ENCODE assay signal across 1 cellular context in genomic region chr16:46862555-46863447, GRCh38.
TF ChIP-seq lines count a peak whose summit lies in the region.

No MANE protein-coding gene starts in this region.

TF ChIP-seq in HepG2, 621 proteins besides CTCF, POLR2A, EP300 and RAD21 (continued from another document):
- no peak for TF ChIP-seq ZSCAN25 (CRISPR knock-in tag; IDR thresholded peaks at IDR 0.05)
- no peak for TF ChIP-seq ASH2L (IDR thresholded peaks at IDR 0.05; ENCODE audit: insufficient read length, low read depth, low read length)
- TF ChIP-seq SAFB2 (CRISPR knock-in tag; IDR thresholded peaks at IDR 0.05; ENCODE audit: borderline replicate concordance, low read depth) = no peak
- peak; percentile 64; the same call in 1 of the 2 replicates for TF ChIP-seq ZBTB38 (CRISPR knock-in tag; IDR thresholded peaks at IDR 0.05)
- TF ChIP-seq ELF4 (CRISPR knock-in tag; IDR thresholded peaks at IDR 0.05; ENCODE audit: borderline replicate concordance) = 0 out of 2 replicates have a peak, but pooled peaks have one; percentile 24
- peak; percentile 72 for TF ChIP-seq SIX1 (CRISPR knock-in tag; IDR thresholded peaks at IDR 0.05; ENCODE audit: borderline replicate concordance)
- 0 out of 2 replicates have a peak, but pooled peaks have one; percentile 42 for TF ChIP-seq ZNF501 (CRISPR knock-in tag; IDR thresholded peaks at IDR 0.05)
- no peak for TF ChIP-seq ZNF10 (CRISPR knock-in tag; IDR thresholded peaks at IDR 0.05; ENCODE audit: borderline replicate concordance, low read depth)
- no peak for TF ChIP-seq SNRNP70 (IDR thresholded peaks at IDR 0.05; ENCODE audit: low read depth, low read length)
- TF ChIP-seq, protein P1, sequence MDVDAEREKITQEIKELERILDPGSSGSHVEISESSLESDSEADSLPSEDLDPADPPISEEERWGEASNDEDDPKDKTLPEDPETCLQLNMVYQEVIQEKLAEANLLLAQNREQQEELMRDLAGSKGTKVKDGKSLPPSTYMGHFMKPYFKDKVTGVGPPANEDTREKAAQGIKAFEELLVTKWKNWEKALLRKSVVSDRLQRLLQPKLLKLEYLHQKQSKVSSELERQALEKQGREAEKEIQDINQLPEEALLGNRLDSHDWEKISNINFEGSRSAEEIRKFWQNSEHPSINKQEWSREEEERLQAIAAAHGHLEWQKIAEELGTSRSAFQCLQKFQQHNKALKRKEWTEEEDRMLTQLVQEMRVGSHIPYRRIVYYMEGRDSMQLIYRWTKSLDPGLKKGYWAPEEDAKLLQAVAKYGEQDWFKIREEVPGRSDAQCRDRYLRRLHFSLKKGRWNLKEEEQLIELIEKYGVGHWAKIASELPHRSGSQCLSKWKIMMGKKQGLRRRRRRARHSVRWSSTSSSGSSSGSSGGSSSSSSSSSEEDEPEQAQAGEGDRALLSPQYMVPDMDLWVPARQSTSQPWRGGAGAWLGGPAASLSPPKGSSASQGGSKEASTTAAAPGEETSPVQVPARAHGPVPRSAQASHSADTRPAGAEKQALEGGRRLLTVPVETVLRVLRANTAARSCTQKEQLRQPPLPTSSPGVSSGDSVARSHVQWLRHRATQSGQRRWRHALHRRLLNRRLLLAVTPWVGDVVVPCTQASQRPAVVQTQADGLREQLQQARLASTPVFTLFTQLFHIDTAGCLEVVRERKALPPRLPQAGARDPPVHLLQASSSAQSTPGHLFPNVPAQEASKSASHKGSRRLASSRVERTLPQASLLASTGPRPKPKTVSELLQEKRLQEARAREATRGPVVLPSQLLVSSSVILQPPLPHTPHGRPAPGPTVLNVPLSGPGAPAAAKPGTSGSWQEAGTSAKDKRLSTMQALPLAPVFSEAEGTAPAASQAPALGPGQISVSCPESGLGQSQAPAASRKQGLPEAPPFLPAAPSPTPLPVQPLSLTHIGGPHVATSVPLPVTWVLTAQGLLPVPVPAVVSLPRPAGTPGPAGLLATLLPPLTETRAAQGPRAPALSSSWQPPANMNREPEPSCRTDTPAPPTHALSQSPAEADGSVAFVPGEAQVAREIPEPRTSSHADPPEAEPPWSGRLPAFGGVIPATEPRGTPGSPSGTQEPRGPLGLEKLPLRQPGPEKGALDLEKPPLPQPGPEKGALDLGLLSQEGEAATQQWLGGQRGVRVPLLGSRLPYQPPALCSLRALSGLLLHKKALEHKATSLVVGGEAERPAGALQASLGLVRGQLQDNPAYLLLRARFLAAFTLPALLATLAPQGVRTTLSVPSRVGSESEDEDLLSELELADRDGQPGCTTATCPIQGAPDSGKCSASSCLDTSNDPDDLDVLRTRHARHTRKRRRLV (CRISPR knock-in tag; IDR thresholded peaks at IDR 0.05) = no peak
- 0 out of 2 replicates have a peak, but pooled peaks have one; percentile 25 for TF ChIP-seq ZMYM4 (CRISPR knock-in tag; IDR thresholded peaks at IDR 0.05)
- no peak for TF ChIP-seq ZNF205 (CRISPR knock-in tag; IDR thresholded peaks at IDR 0.05)
- TF ChIP-seq ZNF20 (CRISPR knock-in tag; IDR thresholded peaks at IDR 0.05) = no peak
- no peak for TF ChIP-seq ATF5 (CRISPR knock-in tag; IDR thresholded peaks at IDR 0.05; ENCODE audit: low read depth)
- no peak for TF ChIP-seq ZNF264 (CRISPR knock-in tag; IDR thresholded peaks at IDR 0.05)
- no peak for TF ChIP-seq ZNF567 (CRISPR knock-in tag; IDR thresholded peaks at IDR 0.05; ENCODE audit: borderline replicate concordance)
- TF ChIP-seq MIXL1 (CRISPR knock-in tag; IDR thresholded peaks at IDR 0.05) = no peak
- no peak for TF ChIP-seq DNMT1 (CRISPR knock-in tag; IDR thresholded peaks at IDR 0.05)
- TF ChIP-seq RFX3 (CRISPR knock-in tag; IDR thresholded peaks at IDR 0.05) = no peak
- TF ChIP-seq, protein P2, sequence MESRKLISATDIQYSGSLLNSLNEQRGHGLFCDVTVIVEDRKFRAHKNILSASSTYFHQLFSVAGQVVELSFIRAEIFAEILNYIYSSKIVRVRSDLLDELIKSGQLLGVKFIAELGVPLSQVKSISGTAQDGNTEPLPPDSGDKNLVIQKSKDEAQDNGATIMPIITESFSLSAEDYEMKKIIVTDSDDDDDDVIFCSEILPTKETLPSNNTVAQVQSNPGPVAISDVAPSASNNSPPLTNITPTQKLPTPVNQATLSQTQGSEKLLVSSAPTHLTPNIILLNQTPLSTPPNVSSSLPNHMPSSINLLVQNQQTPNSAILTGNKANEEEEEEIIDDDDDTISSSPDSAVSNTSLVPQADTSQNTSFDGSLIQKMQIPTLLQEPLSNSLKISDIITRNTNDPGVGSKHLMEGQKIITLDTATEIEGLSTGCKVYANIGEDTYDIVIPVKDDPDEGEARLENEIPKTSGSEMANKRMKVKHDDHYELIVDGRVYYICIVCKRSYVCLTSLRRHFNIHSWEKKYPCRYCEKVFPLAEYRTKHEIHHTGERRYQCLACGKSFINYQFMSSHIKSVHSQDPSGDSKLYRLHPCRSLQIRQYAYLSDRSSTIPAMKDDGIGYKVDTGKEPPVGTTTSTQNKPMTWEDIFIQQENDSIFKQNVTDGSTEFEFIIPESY (CRISPR knock-in tag; IDR thresholded peaks at IDR 0.05) = no peak
- TF ChIP-seq ZNF367 (CRISPR knock-in tag; IDR thresholded peaks at IDR 0.05; ENCODE audit: borderline replicate concordance) = no peak
- 0 out of 2 replicates have a peak, but pooled peaks have one; percentile 32 for TF ChIP-seq NRL (CRISPR knock-in tag; IDR thresholded peaks at IDR 0.05; ENCODE audit: borderline replicate concordance)
- TF ChIP-seq ZNF891 (CRISPR knock-in tag; IDR thresholded peaks at IDR 0.05) = peak; percentile 49; the same call in 1 of the 2 replicates
- no peak for TF ChIP-seq THAP8 (CRISPR knock-in tag; IDR thresholded peaks at IDR 0.05; ENCODE audit: borderline replicate concordance)
- no peak for TF ChIP-seq SYNCRIP (IDR thresholded peaks at IDR 0.05; ENCODE audit: insufficient read depth, low read depth, low read length)
- no peak for TF ChIP-seq ZNF510 (CRISPR knock-in tag; IDR thresholded peaks at IDR 0.05; ENCODE audit: low read depth)
- no peak for TF ChIP-seq ZNF598 (CRISPR knock-in tag; IDR thresholded peaks at IDR 0.05; ENCODE audit: borderline replicate concordance)
- no peak for TF ChIP-seq KLF16 (CRISPR knock-in tag; IDR thresholded peaks at IDR 0.05)
- TF ChIP-seq PRDM10 (CRISPR knock-in tag; IDR thresholded peaks at IDR 0.05; ENCODE audit: low read depth) = 0 out of 2 replicates have a peak, but pooled peaks have one; percentile 34
- no peak for TF ChIP-seq ZNF883 (CRISPR knock-in tag; IDR thresholded peaks at IDR 0.05; ENCODE audit: not compliant biosample characterization)
- TF ChIP-seq, protein P3, sequence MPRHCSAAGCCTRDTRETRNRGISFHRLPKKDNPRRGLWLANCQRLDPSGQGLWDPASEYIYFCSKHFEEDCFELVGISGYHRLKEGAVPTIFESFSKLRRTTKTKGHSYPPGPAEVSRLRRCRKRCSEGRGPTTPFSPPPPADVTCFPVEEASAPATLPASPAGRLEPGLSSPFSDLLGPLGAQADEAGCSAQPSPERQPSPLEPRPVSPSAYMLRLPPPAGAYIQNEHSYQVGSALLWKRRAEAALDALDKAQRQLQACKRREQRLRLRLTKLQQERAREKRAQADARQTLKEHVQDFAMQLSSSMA (CRISPR knock-in tag; IDR thresholded peaks at IDR 0.05) = no peak
- no peak for TF ChIP-seq ZNF609 (CRISPR knock-in tag; IDR thresholded peaks at IDR 0.05; ENCODE audit: borderline replicate concordance)
